Comparison of ENCODE assay signal across 9 cellular contexts in the genomic region with DNA sequence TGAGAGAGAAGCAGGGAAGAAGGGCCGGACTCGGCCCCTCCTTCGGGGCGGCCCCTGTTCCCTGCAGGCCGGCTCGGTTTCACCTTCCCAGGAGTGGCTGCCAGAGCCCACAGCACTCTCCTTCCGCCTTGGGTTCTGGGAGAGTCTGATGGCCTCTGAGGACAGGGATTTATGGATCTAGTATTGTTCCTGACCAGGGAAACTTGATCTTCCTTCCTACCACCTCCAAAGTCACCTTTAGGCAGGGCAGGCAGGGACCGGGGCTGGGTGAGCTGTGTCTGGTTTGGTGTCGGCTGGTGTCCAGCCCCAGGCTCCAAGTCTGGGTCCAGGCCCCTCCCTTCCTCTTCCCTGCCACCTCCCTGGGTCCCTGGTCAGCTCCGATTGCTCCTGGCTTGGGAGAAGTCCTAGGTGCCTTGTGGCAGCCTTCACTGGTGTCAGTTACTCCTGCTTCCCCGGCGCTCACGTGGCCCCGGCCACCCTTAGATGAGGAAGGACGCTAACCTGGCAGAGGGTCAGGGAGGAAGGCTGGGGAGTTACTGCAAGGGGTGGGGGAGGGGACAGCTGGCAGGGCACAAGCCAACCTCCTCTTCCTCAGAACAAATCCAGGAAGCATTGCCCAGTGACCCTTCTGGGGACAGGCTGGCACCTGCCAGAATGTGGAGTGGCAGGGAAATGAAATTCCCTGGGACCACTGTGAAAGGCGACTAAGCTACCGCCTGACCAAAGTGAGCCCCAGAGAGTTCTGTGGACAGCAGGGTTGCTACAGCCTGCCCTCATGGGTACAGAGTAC. TPM values are rescaled to one million over a fixed set of nuclear protein-coding genes. Genes with fewer than 3 reads are reported as not detected.
DNase-seq lines count a peak whose midpoint lies in the region; ATAC-seq and TF ChIP-seq lines count a peak whose summit lies in the region.
"Had no signal": no experiment of that assay in that cellular context is flagged by ENCODE, and none has a peak within 500 bp of the region (broad histone marks: within the 10 kb centered on the region; RNA-seq: fewer than 3 reads in every experiment).

No MANE protein-coding gene starts in this region.

- intact Hi-C loops in esophagus squamous epithelium (cut with DNase I): no loop called here

- no peaks in the 10 kb centered on the region for H3K9me3 ChIP-seq in esophagus squamous epithelium
- H3K9me3 ChIP-seq: HAP-1 had no signal

- POLR2A ChIA-PET in RWPE1 (lab: Yijun Ruan, JAX; ENCODE audit: low non-redundant PET): no interaction called here

- no peaks in the 10 kb centered on the region for H3K27me3 ChIP-seq in esophagus squamous epithelium

- CTCF ChIA-PET in RWPE1 (lab: Yijun Ruan, JAX): interaction anchor here (0.7 kb wide), 1 partner anchor 259 kb away, joined by 3 read pairs; no protein-coding TSS in a partner anchor

- H3K4me1 ChIP-seq in esophagus squamous epithelium: peaks cover 11 to 41% (median 18%) of the 10 kb centered on the region in 3 donors
- H3K4me1 ChIP-seq: HAP-1 had no signal

- 80 to 83% methylated on average over 2 to 5 of the region's 17 CpGs for WGBS in esophagus squamous epithelium, 2 donors

- no peak for TF ChIP-seq CTCF in GM12864 (IDR thresholded peaks at IDR 0.05; ENCODE audit: low read depth, low read length, missing control alignments)
- no peak for TF ChIP-seq CTCF in RWPE1 (conservative IDR thresholded peaks at IDR 0.05; ENCODE audit: low read depth)
- no peak for TF ChIP-seq CTCF in esophagus squamous epithelium (IDR thresholded peaks at IDR 0.05)

- H3K4me3 ChIP-seq in GM12864 (ENCODE audit: low read depth, low read length) (peak overlapping the region; percentile 40), esophagus squamous epithelium (peak overlapping the region in 1 of 4 donors; percentile 47)
- H3K4me3 ChIP-seq: HAP-1 had no signal

- DNase-seq in GM12864 (ENCODE audit: low read depth): no peak
- no peak for DNase-seq in RWPE1 (ENCODE audit: low spot score)
- DNase-seq in esophagus squamous epithelium (lab: John Stamatoyannopoulos, UW): no peak
- DNase-seq in putamen (ENCODE audit: low spot score): peak; percentile 53
- DNase-seq in NAMALWA (ENCODE audit: low spot score): no peak
- no peak for DNase-seq in mesenteric fat pad (ENCODE audit: low spot score)

- H3K36me3 ChIP-seq in esophagus squamous epithelium: peaks cover 0 to 68% (median 14%) of the 10 kb centered on the region in 3 donors

- TF ChIP-seq POLR2A in esophagus squamous epithelium (IDR thresholded peaks at IDR 0.05): no peak

- ATAC-seq in HG02938 (IDR thresholded peaks at IDR 0.05; ENCODE audit: unreplicated experiment): no peak
- no peak for ATAC-seq in GM18502 (IDR thresholded peaks at IDR 0.05; ENCODE audit: poor library complexity, unreplicated experiment)

- H3K27ac ChIP-seq in RWPE1: peak overlapping the region; percentile 38
- H3K27ac ChIP-seq in esophagus squamous epithelium: peak overlapping the region; percentile 74 to 93 (median 84)

RNA-seq across cellular contexts. Expression of gene RFX1, which starts 18.8 kb away (rescaled TPM):
- total RNA-seq in esophagus squamous epithelium (1 to 10 TPM; 1.8 to 7.5 (median 3.9) TPM), mesenteric fat pad (12.2 TPM)

RNA-seq across cellular contexts. Expression of gene DCAF15, which starts 35.0 kb away (rescaled TPM):
- total RNA-seq in esophagus squamous epithelium: 10 to 100 TPM; 14.7 to 23.1 (median 19.5) TPM
- total RNA-seq in mesenteric fat pad: 17.5 TPM

RNA-seq across cellular contexts. Expression of gene RLN3, which starts 40.7 kb away (rescaled TPM):
- total RNA-seq in esophagus squamous epithelium (not detected), mesenteric fat pad (not detected)

RNA-seq across cellular contexts. Expression of gene IL27RA, which starts 44.3 kb away (rescaled TPM):
- total RNA-seq in esophagus squamous epithelium (1 to 10 TPM in 3 of 4 donors, under 1 TPM in 1; 0.83 to 4.9 (median 2.1) TPM), mesenteric fat pad (8.5 TPM)

RNA-seq across cellular contexts. Expression of gene PODNL1, which starts 49.1 kb away (rescaled TPM):
- total RNA-seq in esophagus squamous epithelium (1 to 10 TPM; 2.3 to 8.0 (median 3.3) TPM), mesenteric fat pad (0.93 TPM)
